Comparison of ENCODE assay signal across 1 cellular context in genomic region chr14:94322648-94323570, GRCh38.
TF ChIP-seq lines count a peak whose summit lies in the region.

Gene SERPINA6, minus strand, starts transcription at chr14:94323336. Its CDS starts 8,688 bp downstream, at chr14:94314648.

TF ChIP-seq in HEK293, 187 proteins besides CTCF, POLR2A, EP300 and RAD21 (continued from another document):
- no peak for TF ChIP-seq PBX3 (CRISPR knock-in tag; IDR thresholded peaks at IDR 0.05)
- no peak for TF ChIP-seq YY2 (tag by site-specific recombination; IDR thresholded peaks at IDR 0.05)
- TF ChIP-seq ZSCAN18 (tag by site-specific recombination; IDR thresholded peaks at IDR 0.05) = no peak
- peak; percentile 73 for TF ChIP-seq ZIC2 (tag by site-specific recombination; IDR thresholded peaks at IDR 0.05)
- TF ChIP-seq ZNF639 (tag by site-specific recombination; IDR thresholded peaks at IDR 0.05) = no peak
- TF ChIP-seq ZNF354C (tag by site-specific recombination; IDR thresholded peaks at IDR 0.05; ENCODE audit: borderline replicate concordance, low read depth) = no peak
- TF ChIP-seq KLF7 (tag by site-specific recombination; IDR thresholded peaks at IDR 0.05; ENCODE audit: borderline replicate concordance) = no peak
- TF ChIP-seq ZNF561 (tag by site-specific recombination; IDR thresholded peaks at IDR 0.05; ENCODE audit: borderline replicate concordance) = no peak
- TF ChIP-seq ZBTB6 (tag by site-specific recombination; IDR thresholded peaks at IDR 0.05) = no peak
- peak; percentile 19; the same call in 1 of the 2 replicates for TF ChIP-seq GLIS2 (tag by site-specific recombination; IDR thresholded peaks at IDR 0.05)
- TF ChIP-seq ZNF155 (tag by site-specific recombination; IDR thresholded peaks at IDR 0.05) = no peak
- TF ChIP-seq PRDM4 (tag by site-specific recombination; IDR thresholded peaks at IDR 0.05) = no peak
- no peak for TF ChIP-seq WT1 (tag by site-specific recombination; IDR thresholded peaks at IDR 0.05)
- no peak for TF ChIP-seq ZNF416 (tag by site-specific recombination; IDR thresholded peaks at IDR 0.05)
